In genomic region chr12:53381739-53382630, GRCh38 we compare ENCODE assay signal across 8 cellular contexts. TPM values are rescaled to one million over a fixed set of nuclear protein-coding genes. Genes with fewer than 3 reads are reported as not detected.
A peak's percentile ranks its signal among the peaks of the same experiment; 100 is the strongest.
DNase-seq lines count a peak whose midpoint lies in the region; ATAC-seq and TF ChIP-seq lines count a peak whose summit lies in the region.

No MANE protein-coding gene starts in this region.

- H3K4me3 ChIP-seq in Panc1 (ENCODE audit: low read depth in 2 of 2, low read length in 2 of 2) (peak overlapping the region; percentile 54 to 61), astrocyte of the cerebellum (ENCODE audit: low read depth, low read length) (peak overlapping the region; percentile 49), hepatocyte (peak overlapping the region; percentile 16), gastrocnemius medialis (peak overlapping the region; percentile 57 to 86 (median 62))

- POLR2A ChIA-PET in Panc1 (lab: Charles Lee) = interaction anchor here (0.9 kb wide), 1 partner anchor 61 kb away, joined by 4 read pairs; no protein-coding TSS in a partner anchor

- H3K9me3 ChIP-seq in Panc1 (ENCODE audit: control insufficient read depth, insufficient read depth, low read depth, low read length) (no peaks in the 10 kb centered on the region), hepatocyte (ENCODE audit: low read depth) (no peaks in the 10 kb centered on the region), gastrocnemius medialis (no peaks in the 10 kb centered on the region)

- no peak for TF ChIP-seq POLR2A in gastrocnemius medialis (IDR thresholded peaks at IDR 0.05)

- WGBS in hepatocyte (ENCODE audit: low lambda C conversion rate, missing lambda C conversion rate) = 59% methylated on average over 9 of the region's 9 CpGs

- peak overlapping the region; percentile 83 for H3K27ac ChIP-seq in Panc1 (ENCODE audit: low read length)
- H3K27ac ChIP-seq in hepatocyte = peak overlapping the region; percentile 96
- H3K27ac ChIP-seq in gastrocnemius medialis = peak overlapping the region; percentile 89 to 99 (median 94)

- DNase-seq in A172 (ENCODE audit: low spot score) (peak; percentile 48), Panc1 (ENCODE audit: low read depth, low spot score) (no peak), astrocyte of the cerebellum (ENCODE audit: low read depth) (no peak), hepatocyte (ENCODE audit: low spot score) (peak; percentile 54), gastrocnemius medialis (peak; percentile 73 to 90)

- H3K4me2 ChIP-seq in hepatocyte = peak overlapping the region; percentile 89

- H3K4me1 ChIP-seq in Panc1 (ENCODE audit: control insufficient read depth, insufficient read depth, low read length) (peaks cover 27% of the 10 kb centered on the region), hepatocyte (ENCODE audit: insufficient read depth) (peaks cover 52% of the 10 kb centered on the region), gastrocnemius medialis (peaks cover 67 to 70% of the 10 kb centered on the region in 2 donors)

- intact Hi-C loops in Panc1 (cut with micrococcal nuclease; ENCODE audit: unreplicated experiment) (loop anchor here (10.0 kb wide), 1 partner anchor 613 kb away; no protein-coding TSS in a partner anchor), gastrocnemius medialis (cut with DNase I; ENCODE audit: low total_unique reads) (loop anchor here (1.0 to 2.0 kb wide), 3 partner anchors 29 to 119 kb away; partner anchors contain the start of gene TARBP2)

- H2AFZ ChIP-seq in hepatocyte = no peak overlapping the region

- in situ Hi-C loops in Panc1 (cut with HindIII; ENCODE audit: low pct_unique_long_range_greater_than_20kb, low sequenced_read_pairs) (no loop called here), astrocyte of the cerebellum (cut with HindIII; ENCODE audit: low sequenced_read_pairs) (no loop called here), gastrocnemius medialis (cut with MboI; ENCODE audit: low sequenced_read_pairs in 4 of 4) (no loop called here)

- no peak for ATAC-seq in Panc1
- ATAC-seq in gastrocnemius medialis = peak in 1 of 2 donors; percentile 15
- ATAC-seq in GM21619 (IDR thresholded peaks at IDR 0.05; ENCODE audit: unreplicated experiment) = no peak
- no peak for ATAC-seq in HG03095 (IDR thresholded peaks at IDR 0.05; ENCODE audit: unreplicated experiment)

- CTCF ChIA-PET in Panc1 (lab: Charles Lee) = interaction anchor here (0.7 to 2.8 kb wide), 3 partner anchors 29 to 58 kb away, joined by 3 to 13 read pairs (median 3); no protein-coding TSS in a partner anchor

- H3K36me3 ChIP-seq in Panc1 (ENCODE audit: control insufficient read depth, insufficient read depth, low read length) (no peaks in the 10 kb centered on the region; the same call in 1 of the 2 replicates), hepatocyte (replicated peaks; ENCODE audit: insufficient read depth, low read depth) (no peaks in the 10 kb centered on the region), gastrocnemius medialis (peaks cover 0 to 36% of the 10 kb centered on the region in 2 donors)

- peaks cover 61% of the 10 kb centered on the region for H3K79me2 ChIP-seq in hepatocyte

- H4K20me1 ChIP-seq in hepatocyte (ENCODE audit: insufficient read depth, poor library complexity, severe bottlenecking) = peaks cover 39% of the 10 kb centered on the region

- no peaks in the 10 kb centered on the region for H3K9me2 ChIP-seq in hepatocyte (replicated peaks; ENCODE audit: insufficient read depth)

- TSS peak; percentile 83 for BruUV-seq in Panc1 (replicated peaks; lab: Mats Ljungman, UMichigan)

- peak; percentile 70 for TF ChIP-seq CTCF in GM12872 (IDR thresholded peaks at IDR 0.05; ENCODE audit: insufficient read depth, low read depth, low read length)
- TF ChIP-seq CTCF in Panc1 (IDR thresholded peaks at IDR 0.05) = no peak; the same call in 1 of the 2 replicates
- peak; percentile 38 for TF ChIP-seq CTCF in astrocyte of the cerebellum (IDR thresholded peaks at IDR 0.05; ENCODE audit: low read depth, low read length, missing control alignments)
- TF ChIP-seq CTCF in hepatocyte (IDR thresholded peaks at IDR 0.05; ENCODE audit: poor library complexity) = peak; percentile 34
- peak; percentile 39 to 53 (median 51) for TF ChIP-seq CTCF in gastrocnemius medialis (IDR thresholded peaks at IDR 0.05 in 4 of 5, conservative IDR thresholded peaks at IDR 0.05 in 1 of 5)

- no peaks in the 10 kb centered on the region for H3K27me3 ChIP-seq in Panc1 (ENCODE audit: control insufficient read depth, insufficient read depth, low read length)
- H3K27me3 ChIP-seq in hepatocyte = no peaks in the 10 kb centered on the region
- H3K27me3 ChIP-seq in gastrocnemius medialis = no peaks in the 10 kb centered on the region

RNA-seq across cellular contexts. Expression of gene SP1, which starts 2.0 kb away (rescaled TPM):
- total RNA-seq in A172 (2014; rRNA removed; shearing (Covaris generic)) = 30.2 and 32.8 TPM in 2 replicates
- total RNA-seq in Panc1 (2021; ENCODE audit: unreplicated experiment) (81.0 TPM), hepatocyte (48.0 and 53.3 TPM in 2 replicates), gastrocnemius medialis (10 to 100 TPM; 44.9 to 61.9 (median 48.0) TPM)
- 33.6 TPM for polyA plus RNA-seq in Panc1 (2012; ENCODE audit: insufficient read length)
- 11.0 and 12.8 TPM in 2 replicates for polyA plus RNA-seq in hepatocyte

RNA-seq across cellular contexts. Expression of gene AMHR2, which starts 41.7 kb away (rescaled TPM):
- 0.57 TPM in 1 of 2 replicates, not detected in the other for total RNA-seq in A172 (2014; rRNA removed; shearing (Covaris generic))
- 0.13 TPM for total RNA-seq in Panc1 (2021; ENCODE audit: unreplicated experiment)
- not detected for polyA plus RNA-seq in Panc1 (2012; ENCODE audit: insufficient read length)
- total RNA-seq in hepatocyte = 6.4 and 13.9 TPM in 2 replicates
- polyA plus RNA-seq in hepatocyte = 12.8 and 16.9 TPM in 2 replicates
- total RNA-seq in gastrocnemius medialis = 1 to 10 TPM in 2 of 4 donors, not detected in 2; 1.0 to 1.4 TPM

RNA-seq across cellular contexts. Expression of gene SP7, which starts 45.8 kb away (rescaled TPM):
- total RNA-seq in A172 (2014; rRNA removed; shearing (Covaris generic)) = 0.05 TPM in 1 of 2 replicates, not detected in the other
- total RNA-seq in Panc1 (2021; ENCODE audit: unreplicated experiment) (not detected), hepatocyte (0.20 TPM in 1 of 2 replicates, not detected in the other), gastrocnemius medialis (not detected)
- polyA plus RNA-seq in Panc1 (2012; ENCODE audit: insufficient read length) = not detected
- polyA plus RNA-seq in hepatocyte = 0.60 TPM in 1 of 2 replicates, not detected in the other

RNA-seq across cellular contexts. Expression of gene PRR13, which starts 59.5 kb away (rescaled TPM):
- 75.2 and 180 TPM in 2 replicates for total RNA-seq in A172 (2014; rRNA removed; shearing (Covaris generic))
- total RNA-seq in Panc1 (2021; ENCODE audit: unreplicated experiment) = 454 TPM
- polyA plus RNA-seq in Panc1 (2012; ENCODE audit: insufficient read length) = 425 TPM
- total RNA-seq in hepatocyte = 135 and 150 TPM in 2 replicates
- polyA plus RNA-seq in hepatocyte = 457 and 458 TPM in 2 replicates
- 10 to 100 TPM; 40.3 to 90.4 (median 74.2) TPM for total RNA-seq in gastrocnemius medialis

Comparison
In these comparisons a context has a peak if more than half of its experiments do, and no peak if none do; other contexts are left out.
1. DNase-seq: peak in A172 (single experiment), hepatocyte (single experiment) and gastrocnemius medialis (2 of 2); none in Panc1 (single experiment) and astrocyte of the cerebellum (single experiment).
2. Peak in every context shown above with its lines, with median percentiles within 50 percentile points of each other: H3K27ac ChIP-seq and H3K4me3 ChIP-seq.